3 cellular contexts compared by ENCODE assay signal in the genomic region with DNA sequence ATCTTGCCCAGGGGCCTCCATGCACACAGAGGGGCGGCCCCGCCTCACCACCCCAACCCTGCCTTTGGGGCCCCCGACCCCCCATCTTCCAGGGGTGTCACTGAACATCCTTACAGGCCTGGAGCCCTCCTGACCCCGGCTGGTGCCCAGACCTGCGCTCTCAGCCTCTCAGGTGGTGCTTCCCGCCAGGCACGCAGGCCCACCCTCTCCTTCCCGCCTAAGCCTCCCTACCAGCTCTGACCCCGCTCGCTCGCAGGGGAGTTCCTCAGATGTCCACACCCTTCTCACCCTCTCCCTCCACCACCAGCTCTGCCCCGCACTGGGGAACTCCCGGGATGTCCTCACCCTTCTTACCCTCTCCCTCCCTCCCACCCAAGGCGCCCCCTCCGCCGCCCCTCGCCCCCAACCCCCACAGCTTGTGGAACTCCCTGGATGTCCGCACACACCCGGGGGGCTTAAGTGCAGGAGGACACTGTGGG.
TF ChIP-seq lines count a peak whose summit lies in the region.

No MANE protein-coding gene starts in this region.

TF ChIP-seq in GM23338, 12 proteins besides CTCF, POLR2A, EP300 and RAD21 (continues in another document):
- TF ChIP-seq EZH2phosphoT487 (IDR thresholded peaks at IDR 0.05; ENCODE audit: unreplicated experiment) (no peak), EZH2 (IDR thresholded peaks at IDR 0.05; ENCODE audit: low read depth, unreplicated experiment) (no peak), STAT1 (IDR thresholded peaks at IDR 0.05; ENCODE audit: unreplicated experiment) (no peak), ZNF114 (CRISPR knock-in tag; IDR thresholded peaks at IDR 0.05) (no peak)
- TF ChIP-seq, protein P1, sequence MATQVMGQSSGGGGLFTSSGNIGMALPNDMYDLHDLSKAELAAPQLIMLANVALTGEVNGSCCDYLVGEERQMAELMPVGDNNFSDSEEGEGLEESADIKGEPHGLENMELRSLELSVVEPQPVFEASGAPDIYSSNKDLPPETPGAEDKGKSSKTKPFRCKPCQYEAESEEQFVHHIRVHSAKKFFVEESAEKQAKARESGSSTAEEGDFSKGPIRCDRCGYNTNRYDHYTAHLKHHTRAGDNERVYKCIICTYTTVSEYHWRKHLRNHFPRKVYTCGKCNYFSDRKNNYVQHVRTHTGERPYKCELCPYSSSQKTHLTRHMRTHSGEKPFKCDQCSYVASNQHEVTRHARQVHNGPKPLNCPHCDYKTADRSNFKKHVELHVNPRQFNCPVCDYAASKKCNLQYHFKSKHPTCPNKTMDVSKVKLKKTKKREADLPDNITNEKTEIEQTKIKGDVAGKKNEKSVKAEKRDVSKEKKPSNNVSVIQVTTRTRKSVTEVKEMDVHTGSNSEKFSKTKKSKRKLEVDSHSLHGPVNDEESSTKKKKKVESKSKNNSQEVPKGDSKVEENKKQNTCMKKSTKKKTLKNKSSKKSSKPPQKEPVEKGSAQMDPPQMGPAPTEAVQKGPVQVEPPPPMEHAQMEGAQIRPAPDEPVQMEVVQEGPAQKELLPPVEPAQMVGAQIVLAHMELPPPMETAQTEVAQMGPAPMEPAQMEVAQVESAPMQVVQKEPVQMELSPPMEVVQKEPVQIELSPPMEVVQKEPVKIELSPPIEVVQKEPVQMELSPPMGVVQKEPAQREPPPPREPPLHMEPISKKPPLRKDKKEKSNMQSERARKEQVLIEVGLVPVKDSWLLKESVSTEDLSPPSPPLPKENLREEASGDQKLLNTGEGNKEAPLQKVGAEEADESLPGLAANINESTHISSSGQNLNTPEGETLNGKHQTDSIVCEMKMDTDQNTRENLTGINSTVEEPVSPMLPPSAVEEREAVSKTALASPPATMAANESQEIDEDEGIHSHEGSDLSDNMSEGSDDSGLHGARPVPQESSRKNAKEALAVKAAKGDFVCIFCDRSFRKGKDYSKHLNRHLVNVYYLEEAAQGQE (IDR thresholded peaks at IDR 0.05; ENCODE audit: unreplicated experiment): no peak
- TF ChIP-seq, protein P2, sequence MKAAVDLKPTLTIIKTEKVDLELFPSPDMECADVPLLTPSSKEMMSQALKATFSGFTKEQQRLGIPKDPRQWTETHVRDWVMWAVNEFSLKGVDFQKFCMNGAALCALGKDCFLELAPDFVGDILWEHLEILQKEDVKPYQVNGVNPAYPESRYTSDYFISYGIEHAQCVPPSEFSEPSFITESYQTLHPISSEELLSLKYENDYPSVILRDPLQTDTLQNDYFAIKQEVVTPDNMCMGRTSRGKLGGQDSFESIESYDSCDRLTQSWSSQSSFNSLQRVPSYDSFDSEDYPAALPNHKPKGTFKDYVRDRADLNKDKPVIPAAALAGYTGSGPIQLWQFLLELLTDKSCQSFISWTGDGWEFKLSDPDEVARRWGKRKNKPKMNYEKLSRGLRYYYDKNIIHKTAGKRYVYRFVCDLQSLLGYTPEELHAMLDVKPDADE (IDR thresholded peaks at IDR 0.05): no peak

TF ChIP-seq in K562, 482 proteins besides CTCF, POLR2A, EP300 and RAD21:
- TF ChIP-seq, protein P3, sequence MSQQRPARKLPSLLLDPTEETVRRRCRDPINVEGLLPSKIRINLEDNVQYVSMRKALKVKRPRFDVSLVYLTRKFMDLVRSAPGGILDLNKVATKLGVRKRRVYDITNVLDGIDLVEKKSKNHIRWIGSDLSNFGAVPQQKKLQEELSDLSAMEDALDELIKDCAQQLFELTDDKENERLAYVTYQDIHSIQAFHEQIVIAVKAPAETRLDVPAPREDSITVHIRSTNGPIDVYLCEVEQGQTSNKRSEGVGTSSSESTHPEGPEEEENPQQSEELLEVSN (IDR thresholded peaks at IDR 0.05; ENCODE audit: borderline replicate concordance in 1 of 2, extremely low read depth in 1 of 2, insufficient read depth in 1 of 2, insufficient read length in 1 of 2, low read depth in 1 of 2, low read length in 1 of 2, poor library complexity in 1 of 2, severe bottlenecking in 1 of 2): peak in 1 of 2 experiments; percentile 30
- TF ChIP-seq, protein P4, sequence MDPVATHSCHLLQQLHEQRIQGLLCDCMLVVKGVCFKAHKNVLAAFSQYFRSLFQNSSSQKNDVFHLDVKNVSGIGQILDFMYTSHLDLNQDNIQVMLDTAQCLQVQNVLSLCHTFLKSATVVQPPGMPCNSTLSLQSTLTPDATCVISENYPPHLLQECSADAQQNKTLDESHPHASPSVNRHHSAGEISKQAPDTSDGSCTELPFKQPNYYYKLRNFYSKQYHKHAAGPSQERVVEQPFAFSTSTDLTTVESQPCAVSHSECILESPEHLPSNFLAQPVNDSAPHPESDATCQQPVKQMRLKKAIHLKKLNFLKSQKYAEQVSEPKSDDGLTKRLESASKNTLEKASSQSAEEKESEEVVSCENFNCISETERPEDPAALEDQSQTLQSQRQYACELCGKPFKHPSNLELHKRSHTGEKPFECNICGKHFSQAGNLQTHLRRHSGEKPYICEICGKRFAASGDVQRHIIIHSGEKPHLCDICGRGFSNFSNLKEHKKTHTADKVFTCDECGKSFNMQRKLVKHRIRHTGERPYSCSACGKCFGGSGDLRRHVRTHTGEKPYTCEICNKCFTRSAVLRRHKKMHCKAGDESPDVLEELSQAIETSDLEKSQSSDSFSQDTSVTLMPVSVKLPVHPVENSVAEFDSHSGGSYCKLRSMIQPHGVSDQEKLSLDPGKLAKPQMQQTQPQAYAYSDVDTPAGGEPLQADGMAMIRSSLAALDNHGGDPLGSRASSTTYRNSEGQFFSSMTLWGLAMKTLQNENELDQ (CRISPR knock-in tag; IDR thresholded peaks at IDR 0.05; ENCODE audit: borderline replicate concordance): no peak
- TF ChIP-seq CHD4 (IDR thresholded peaks at IDR 0.05; ENCODE audit: insufficient read depth, insufficient replicate concordance, low read depth, low read length, poor library complexity, severe bottlenecking): no peak
TF ChIP-seq in K562: peak in this region for 1.

TF ChIP-seq in SK-N-SH treated with all-trans-retinoic acid at 6 μM for 48 hours, 23 proteins besides CTCF, POLR2A, EP300 and RAD21:
- TF ChIP-seq, protein P5, sequence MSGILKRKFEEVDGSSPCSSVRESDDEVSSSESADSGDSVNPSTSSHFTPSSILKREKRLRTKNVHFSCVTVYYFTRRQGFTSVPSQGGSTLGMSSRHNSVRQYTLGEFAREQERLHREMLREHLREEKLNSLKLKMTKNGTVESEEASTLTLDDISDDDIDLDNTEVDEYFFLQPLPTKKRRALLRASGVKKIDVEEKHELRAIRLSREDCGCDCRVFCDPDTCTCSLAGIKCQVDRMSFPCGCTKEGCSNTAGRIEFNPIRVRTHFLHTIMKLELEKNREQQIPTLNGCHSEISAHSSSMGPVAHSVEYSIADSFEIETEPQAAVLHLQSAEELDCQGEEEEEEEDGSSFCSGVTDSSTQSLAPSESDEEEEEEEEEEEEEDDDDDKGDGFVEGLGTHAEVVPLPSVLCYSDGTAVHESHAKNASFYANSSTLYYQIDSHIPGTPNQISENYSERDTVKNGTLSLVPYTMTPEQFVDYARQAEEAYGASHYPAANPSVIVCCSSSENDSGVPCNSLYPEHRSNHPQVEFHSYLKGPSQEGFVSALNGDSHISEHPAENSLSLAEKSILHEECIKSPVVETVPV (CRISPR knock-in tag; IDR thresholded peaks at IDR 0.05): no peak
- TF ChIP-seq, protein P6, sequence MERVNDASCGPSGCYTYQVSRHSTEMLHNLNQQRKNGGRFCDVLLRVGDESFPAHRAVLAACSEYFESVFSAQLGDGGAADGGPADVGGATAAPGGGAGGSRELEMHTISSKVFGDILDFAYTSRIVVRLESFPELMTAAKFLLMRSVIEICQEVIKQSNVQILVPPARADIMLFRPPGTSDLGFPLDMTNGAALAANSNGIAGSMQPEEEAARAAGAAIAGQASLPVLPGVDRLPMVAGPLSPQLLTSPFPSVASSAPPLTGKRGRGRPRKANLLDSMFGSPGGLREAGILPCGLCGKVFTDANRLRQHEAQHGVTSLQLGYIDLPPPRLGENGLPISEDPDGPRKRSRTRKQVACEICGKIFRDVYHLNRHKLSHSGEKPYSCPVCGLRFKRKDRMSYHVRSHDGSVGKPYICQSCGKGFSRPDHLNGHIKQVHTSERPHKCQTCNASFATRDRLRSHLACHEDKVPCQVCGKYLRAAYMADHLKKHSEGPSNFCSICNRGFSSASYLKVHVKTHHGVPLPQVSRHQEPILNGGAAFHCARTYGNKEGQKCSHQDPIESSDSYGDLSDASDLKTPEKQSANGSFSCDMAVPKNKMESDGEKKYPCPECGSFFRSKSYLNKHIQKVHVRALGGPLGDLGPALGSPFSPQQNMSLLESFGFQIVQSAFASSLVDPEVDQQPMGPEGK (CRISPR knock-in tag; IDR thresholded peaks at IDR 0.05; ENCODE audit: borderline replicate concordance): no peak
- TF ChIP-seq ZFP30 (CRISPR knock-in tag; IDR thresholded peaks at IDR 0.05) (no peak), ISL1 (CRISPR knock-in tag; IDR thresholded peaks at IDR 0.05) (no peak), SNAI2 (CRISPR knock-in tag; IDR thresholded peaks at IDR 0.05) (no peak), ARNTL (CRISPR knock-in tag; IDR thresholded peaks at IDR 0.05; ENCODE audit: borderline replicate concordance, low read depth) (no peak)
- TF ChIP-seq, protein P7, sequence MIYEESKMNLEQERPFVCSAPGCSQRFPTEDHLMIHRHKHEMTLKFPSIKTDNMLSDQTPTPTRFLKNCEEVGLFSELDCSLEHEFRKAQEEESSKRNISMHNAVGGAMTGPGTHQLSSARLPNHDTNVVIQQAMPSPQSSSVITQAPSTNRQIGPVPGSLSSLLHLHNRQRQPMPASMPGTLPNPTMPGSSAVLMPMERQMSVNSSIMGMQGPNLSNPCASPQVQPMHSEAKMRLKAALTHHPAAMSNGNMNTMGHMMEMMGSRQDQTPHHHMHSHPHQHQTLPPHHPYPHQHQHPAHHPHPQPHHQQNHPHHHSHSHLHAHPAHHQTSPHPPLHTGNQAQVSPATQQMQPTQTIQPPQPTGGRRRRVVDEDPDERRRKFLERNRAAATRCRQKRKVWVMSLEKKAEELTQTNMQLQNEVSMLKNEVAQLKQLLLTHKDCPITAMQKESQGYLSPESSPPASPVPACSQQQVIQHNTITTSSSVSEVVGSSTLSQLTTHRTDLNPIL (CRISPR knock-in tag; IDR thresholded peaks at IDR 0.05; ENCODE audit: low read depth): no peak
- TF ChIP-seq, protein P8, sequence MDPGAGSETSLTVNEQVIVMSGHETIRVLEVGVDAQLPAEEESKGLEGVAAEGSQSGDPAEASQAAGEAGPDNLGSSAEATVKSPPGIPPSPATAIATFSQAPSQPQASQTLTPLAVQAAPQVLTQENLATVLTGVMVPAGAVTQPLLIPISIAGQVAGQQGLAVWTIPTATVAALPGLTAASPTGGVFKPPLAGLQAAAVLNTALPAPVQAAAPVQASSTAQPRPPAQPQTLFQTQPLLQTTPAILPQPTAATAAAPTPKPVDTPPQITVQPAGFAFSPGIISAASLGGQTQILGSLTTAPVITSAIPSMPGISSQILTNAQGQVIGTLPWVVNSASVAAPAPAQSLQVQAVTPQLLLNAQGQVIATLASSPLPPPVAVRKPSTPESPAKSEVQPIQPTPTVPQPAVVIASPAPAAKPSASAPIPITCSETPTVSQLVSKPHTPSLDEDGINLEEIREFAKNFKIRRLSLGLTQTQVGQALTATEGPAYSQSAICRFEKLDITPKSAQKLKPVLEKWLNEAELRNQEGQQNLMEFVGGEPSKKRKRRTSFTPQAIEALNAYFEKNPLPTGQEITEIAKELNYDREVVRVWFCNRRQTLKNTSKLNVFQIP (CRISPR knock-in tag; IDR thresholded peaks at IDR 0.05; ENCODE audit: borderline replicate concordance, low read depth): no peak
